ENCODE assay signal across 9 cellular contexts in genomic region chr10:15585303-15585715, GRCh38.
A peak's percentile ranks its signal among the peaks of the same experiment; 100 is the strongest.
DNase-seq lines count a peak whose midpoint lies in the region; ATAC-seq, FAIRE-seq and TF ChIP-seq lines count a peak whose summit lies in the region.
"Had no signal": no experiment of that assay in that cellular context is flagged by ENCODE, and none has a peak within 500 bp of the region (broad histone marks: within the 10 kb centered on the region; RNA-seq: fewer than 3 reads in every experiment).

No MANE protein-coding gene starts in this region.

- no peaks in the 10 kb centered on the region for H3K9me3 Mint-ChIP-seq in astrocyte (ENCODE audit: unreplicated experiment)
- H3K9me3 Mint-ChIP-seq in naive thymus-derived CD8-positive, alpha-beta T cell = peaks cover 10 to 25% (median 14%) of the 10 kb centered on the region in 9 donors
- H3K9me3 Mint-ChIP-seq: activated T-cell treated with anti-CD3 and anti-CD28 coated beads, Interleukin-2, amount 50 U/mL, for 4 hours had no signal

- H3K27ac ChIP-seq in astrocyte (ENCODE audit: low read depth, low read length) = no peak overlapping the region

- no peak overlapping the region for H3K4me3 ChIP-seq in astrocyte (ENCODE audit: insufficient read depth, low read depth, low read length)

- DNase-seq in DMS 273 (lab: John Stamatoyannopoulos, UW; ENCODE audit: unreplicated experiment) (peak; percentile 84), OCI-M1 (lab: John Stamatoyannopoulos, UW) (peak; percentile 84), astrocyte (ENCODE audit: low read depth) (no peak), inferior parietal cortex (ENCODE audit: extremely low spot score) (peak; percentile 69)
- DNase-seq in stimulated activated CD4-positive, alpha-beta T cell treated with anti-CD3 and anti-CD28 coated beads, Interleukin-4, amount 100 ng/mL, for 4 hours = peak; percentile 5 to 13
- no peak for DNase-seq in naive thymus-derived CD8-positive, alpha-beta T cell
- DNase-seq: activated T-cell treated with anti-CD3 and anti-CD28 coated beads, Interleukin-2, amount 50 U/mL, for 4 hours had no signal

- H3K27ac Mint-ChIP-seq in astrocyte (ENCODE audit: unreplicated experiment) = no peak overlapping the region
- H3K27ac Mint-ChIP-seq in naive thymus-derived CD8-positive, alpha-beta T cell = no peak overlapping the region

- H3K4me2 ChIP-seq in astrocyte (ENCODE audit: low read length) = no peak overlapping the region

- H3K4me1 ChIP-seq in astrocyte (ENCODE audit: insufficient read depth, low read length) = no peaks in the 10 kb centered on the region

- H3K36me3 Mint-ChIP-seq in astrocyte (ENCODE audit: low read depth, unreplicated experiment) = no peaks in the 10 kb centered on the region
- H3K36me3 Mint-ChIP-seq in naive thymus-derived CD8-positive, alpha-beta T cell = peaks cover 0 to 2% (median 0%) of the 10 kb centered on the region in 3 donors

- H3K4me1 Mint-ChIP-seq in astrocyte (ENCODE audit: low read depth, unreplicated experiment) = no peaks in the 10 kb centered on the region
- H3K4me1 Mint-ChIP-seq in naive thymus-derived CD8-positive, alpha-beta T cell = peaks cover 0 to 2% (median 0%) of the 10 kb centered on the region in 4 donors

- H3K79me2 ChIP-seq in astrocyte (ENCODE audit: insufficient read depth, low read length) = no peaks in the 10 kb centered on the region

- no peaks in the 10 kb centered on the region for H3K27me3 ChIP-seq in astrocyte (ENCODE audit: insufficient read depth, low read length)

- TF ChIP-seq CTCF in astrocyte (IDR thresholded peaks at IDR 0.05; ENCODE audit: insufficient read depth, low read depth, low read length) = peak; percentile 61

- H4K20me1 ChIP-seq in astrocyte (ENCODE audit: insufficient read depth, low read length) = no peaks in the 10 kb centered on the region

- H2AFZ ChIP-seq in astrocyte (ENCODE audit: low read depth, low read length) = no peak overlapping the region

- POLR2A ChIA-PET in naive thymus-derived CD8-positive, alpha-beta T cell (lab: Charles Lee) = no interaction called here

- no peak overlapping the region for H3K4me3 Mint-ChIP-seq in astrocyte (ENCODE audit: unreplicated experiment)
- H3K4me3 Mint-ChIP-seq in naive thymus-derived CD8-positive, alpha-beta T cell = no peak overlapping the region
- H3K4me3 Mint-ChIP-seq: activated T-cell treated with anti-CD3 and anti-CD28 coated beads, Interleukin-2, amount 50 U/mL, for 4 hours had no signal

- no peaks in the 10 kb centered on the region for H3K27me3 Mint-ChIP-seq in astrocyte (ENCODE audit: low read depth, unreplicated experiment)
- peaks cover 5 to 18% (median 12%) of the 10 kb centered on the region in 5 donors for H3K27me3 Mint-ChIP-seq in naive thymus-derived CD8-positive, alpha-beta T cell

- H3K9me3 ChIP-seq in astrocyte (ENCODE audit: insufficient read depth, low read depth, low read length) = no peaks in the 10 kb centered on the region

- no peak overlapping the region for H3K9ac ChIP-seq in astrocyte (ENCODE audit: low read length)

- peak; percentile 89 for ATAC-seq in GM19023 (IDR thresholded peaks at IDR 0.05; ENCODE audit: unreplicated experiment)
- ATAC-seq in HG03280 (IDR thresholded peaks at IDR 0.05; ENCODE audit: unreplicated experiment) = peak; percentile 89
- ATAC-seq in naive thymus-derived CD8-positive, alpha-beta T cell = no peak

- no peaks in the 10 kb centered on the region for H3K36me3 ChIP-seq in astrocyte (ENCODE audit: insufficient read depth, low read length)

- FAIRE-seq in astrocyte (lab: Jason Lieb, UNC) = no peak

Comparison
In these comparisons a context has a peak if more than half of its experiments do, and no peak if none do; other contexts are left out.
1. DNase-seq: peak in DMS 273 (single experiment), OCI-M1 (single experiment), inferior parietal cortex (single experiment) and stimulated activated CD4-positive, alpha-beta T cell treated with anti-CD3 and anti-CD28 coated beads, Interleukin-4, amount 100 ng/mL, for 4 hours (2 of 2); none in astrocyte (single experiment) and naive thymus-derived CD8-positive, alpha-beta T cell (0 of 10).
2. ATAC-seq: peak in GM19023 (single experiment) and HG03280 (single experiment); none in naive thymus-derived CD8-positive, alpha-beta T cell (0 of 2).